In the genomic region with DNA sequence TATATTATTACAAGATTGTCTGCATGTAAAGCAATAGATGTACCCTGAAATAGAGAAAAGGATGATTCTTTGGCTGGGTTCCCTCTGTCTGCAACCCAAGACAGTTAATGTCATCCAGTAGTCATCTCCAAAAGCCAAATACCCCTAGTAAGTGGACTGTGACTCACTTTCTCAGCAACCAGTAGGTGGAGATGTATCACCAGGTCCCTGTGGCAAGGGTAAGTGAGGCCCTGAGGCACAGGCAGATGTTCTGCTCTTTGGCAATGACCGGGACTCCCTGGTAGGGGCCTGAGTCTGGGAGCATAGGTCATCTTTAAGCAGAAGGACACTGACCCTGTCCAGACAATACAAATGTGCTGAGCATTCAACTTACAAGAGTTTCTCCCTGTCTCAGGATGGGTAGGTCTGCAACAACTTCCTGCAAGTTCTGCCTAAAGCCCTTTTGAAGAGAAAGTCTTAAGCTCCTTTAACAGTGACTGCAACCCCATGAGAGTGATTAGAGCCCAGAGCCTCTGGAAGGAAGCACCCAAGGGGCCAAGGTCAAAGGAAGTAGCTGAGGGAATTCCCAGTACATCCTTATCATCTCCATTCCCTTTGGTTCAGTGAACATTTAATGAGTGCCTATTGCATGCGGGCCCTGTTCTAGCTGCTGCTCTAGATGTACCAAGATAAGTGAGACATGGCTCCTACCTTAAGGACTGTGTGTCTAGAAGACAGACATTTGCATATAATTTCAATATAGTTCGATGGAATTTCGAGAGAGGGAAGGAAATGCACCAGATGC, we compare ENCODE assay signal across 9 cellular contexts. TPM values are rescaled to one million over a fixed set of nuclear protein-coding genes. Genes with fewer than 3 reads are reported as not detected.
DNase-seq lines count a peak whose midpoint lies in the region; ATAC-seq and TF ChIP-seq lines count a peak whose summit lies in the region.
"Had no signal": no experiment of that assay in that cellular context is flagged by ENCODE, and none has a peak within 500 bp of the region (broad histone marks: within the 10 kb centered on the region; RNA-seq: fewer than 3 reads in every experiment).

No MANE protein-coding gene starts in this region.

- peaks cover 5% of the 10 kb centered on the region for H3K4me1 Mint-ChIP-seq in activated T-cell treated with anti-CD3 and anti-CD28 coated beads, Interleukin-2, amount 50 U/mL, for 4 hours (ENCODE audit: low read depth)
- peaks cover 11% of the 10 kb centered on the region for H3K4me1 Mint-ChIP-seq in activated T-cell treated with anti-CD3 and anti-CD28 coated beads, Interleukin-2, amount 50 U/mL, for 24 hours (ENCODE audit: low read depth)

- TF ChIP-seq CTCF in RWPE2 (IDR thresholded peaks at IDR 0.05; ENCODE audit: poor library complexity, severe bottlenecking), result peak; percentile 22

- H3K36me3 ChIP-seq in RWPE2 (ENCODE audit: low read depth), result no peaks in the 10 kb centered on the region

- H3K27ac ChIP-seq in RWPE2 (ENCODE audit: poor library complexity, severe bottlenecking), result no peak overlapping the region
- H3K27ac ChIP-seq in substantia nigra (ENCODE audit: low read depth, low read length, poor library complexity, severe bottlenecking), result peak overlapping the region; percentile 87

- no peak overlapping the region for H3K4me3 Mint-ChIP-seq in activated T-cell treated with anti-CD3 and anti-CD28 coated beads, Interleukin-2, amount 50 U/mL, for 4 hours
- H3K4me3 Mint-ChIP-seq in activated T-cell treated with anti-CD3 and anti-CD28 coated beads, Interleukin-2, amount 50 U/mL, for 24 hours, result no peak overlapping the region

- H3K27me3 ChIP-seq in RWPE2 (ENCODE audit: insufficient read depth, poor library complexity, severe bottlenecking), result no peaks in the 10 kb centered on the region

- no peaks in the 10 kb centered on the region for H3K36me3 Mint-ChIP-seq in activated T-cell treated with anti-CD3 and anti-CD28 coated beads, Interleukin-2, amount 50 U/mL, for 4 hours (ENCODE audit: insufficient read depth)
- H3K36me3 Mint-ChIP-seq in activated T-cell treated with anti-CD3 and anti-CD28 coated beads, Interleukin-2, amount 50 U/mL, for 24 hours (ENCODE audit: low read depth), result no peaks in the 10 kb centered on the region

- no peak for DNase-seq in activated T-cell treated with anti-CD3 and anti-CD28 coated beads, Interleukin-2, amount 50 U/mL, for 4 hours
- no peak for DNase-seq in activated T-cell treated with anti-CD3 and anti-CD28 coated beads, Interleukin-2, amount 50 U/mL, for 24 hours
- DNase-seq in RWPE2 (ENCODE audit: low spot score), result no peak
- peak; percentile 18 for DNase-seq in glomerular visceral epithelial cell (ENCODE audit: extremely low spot score)
- peak in 12 of 49 donors; percentile 8 to 64 (median 20) for DNase-seq in substantia nigra (lab: John Stamatoyannopoulos, UW)
- no peak for DNase-seq in stimulated activated CD4-positive, alpha-beta T cell treated with anti-CD3 and anti-CD28 coated beads, Interleukin-2, amount 100 ng/mL, for 24 hours
- DNase-seq in stimulated activated CD4-positive, alpha-beta T cell treated with anti-CD3 and anti-CD28 coated beads, Interleukin-12 subunit alpha, Interleukin-12 subunit beta, amount 100 ng/mL, for 4 hours, result no peak
- DNase-seq: NK-92 treated with Interleukin-12 subunit alpha and Interleukin-12 subunit beta, amount 100 ng/mL, for 24 hours had no signal

- H3K9me3 Mint-ChIP-seq in activated T-cell treated with anti-CD3 and anti-CD28 coated beads, Interleukin-2, amount 50 U/mL, for 4 hours, result no peaks in the 10 kb centered on the region
- no peaks in the 10 kb centered on the region for H3K9me3 Mint-ChIP-seq in activated T-cell treated with anti-CD3 and anti-CD28 coated beads, Interleukin-2, amount 50 U/mL, for 24 hours

- ATAC-seq in activated T-cell treated with anti-CD3 and anti-CD28 coated beads, Interleukin-2, amount 50 U/mL, for 4 hours, result peak; percentile 64 to 74
- ATAC-seq in RWPE2 (ENCODE audit: low read depth) (peak; percentile 66), HG03439 (IDR thresholded peaks at IDR 0.05; ENCODE audit: unreplicated experiment) (no peak)

- no peak overlapping the region for H3K27ac Mint-ChIP-seq in activated T-cell treated with anti-CD3 and anti-CD28 coated beads, Interleukin-2, amount 50 U/mL, for 24 hours

- H3K4me3 ChIP-seq in RWPE2 (ENCODE audit: severe bottlenecking), result no peak overlapping the region

- H3K9me3 ChIP-seq in RWPE2 (ENCODE audit: severe bottlenecking), result no peaks in the 10 kb centered on the region

- peaks cover 4% of the 10 kb centered on the region for H3K27me3 Mint-ChIP-seq in activated T-cell treated with anti-CD3 and anti-CD28 coated beads, Interleukin-2, amount 50 U/mL, for 4 hours (ENCODE audit: low read depth)
- H3K27me3 Mint-ChIP-seq in activated T-cell treated with anti-CD3 and anti-CD28 coated beads, Interleukin-2, amount 50 U/mL, for 24 hours, result peaks cover 9% of the 10 kb centered on the region

- H3K4me1 ChIP-seq in RWPE2 (ENCODE audit: insufficient read depth, poor library complexity, severe bottlenecking), result no peaks in the 10 kb centered on the region

RNA-seq across cellular contexts. Expression of gene PMP22, which starts 31.9 kb away (rescaled TPM):
- total RNA-seq in activated T-cell treated with anti-CD3 and anti-CD28 coated beads, Interleukin-2, amount 50 U/mL, for 4 hours, result under 1 TPM in 2 of 3 donors, not detected in 1; 0.32 to 0.41 TPM
